In the genomic region with DNA sequence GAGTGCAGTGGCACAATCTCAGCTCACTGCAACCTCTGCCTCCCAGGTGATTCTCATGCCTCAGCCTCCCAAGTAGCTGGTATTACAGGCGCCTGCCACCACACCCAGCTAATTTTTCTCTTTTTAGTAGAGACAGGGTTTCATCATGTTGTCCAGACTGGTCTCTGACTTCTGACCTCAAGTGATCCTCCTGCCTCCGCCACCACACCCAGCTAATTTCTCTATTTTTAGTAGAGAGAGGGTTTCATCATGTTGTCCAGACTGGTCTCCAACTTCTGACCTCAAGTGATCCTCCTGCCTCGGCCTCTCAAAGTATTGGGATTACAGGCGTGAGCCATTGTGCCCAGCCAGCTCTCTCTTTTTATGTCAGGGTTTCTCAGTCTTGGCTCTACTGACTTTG, we compare ENCODE assay signal across 14 cellular contexts. TPM values are rescaled to one million over a fixed set of nuclear protein-coding genes. Genes with fewer than 3 reads are reported as not detected.
"Had no signal": no experiment of that assay in that cellular context is flagged by ENCODE, and none has a peak within 500 bp of the region (broad histone marks: within the 10 kb centered on the region; RNA-seq: fewer than 3 reads in every experiment).

No MANE protein-coding gene starts in this region.

RNA-seq across cellular contexts. Expression of a gene that starts 10.6 kb away (rescaled TPM):
- total RNA-seq: activated B cell treated with CpG ODN at 0.5 μM for 24 hours; activated CD4-positive, alpha-beta memory T cell treated with anti-CD3 and anti-CD28 coated beads for 36 hours; activated CD4-positive, alpha-beta memory T cell treated with anti-CD3 and anti-CD28 coated beads, Interleukin-2, amount 10 ng/mL, durations not matched to agents 7 days and 5 days; activated CD4-positive, alpha-beta T cell treated with anti-CD3 and anti-CD28 coated beads for 36 hours; activated CD4-positive, alpha-beta T cell treated with anti-CD3 and anti-CD28 coated beads, Interleukin-2, amount 10 ng/mL, durations not matched to agents 24 days and 14 days; activated CD4-positive, alpha-beta T cell treated with anti-CD3 and anti-CD28 coated beads, Interleukin-2, amount 10 ng/mL, durations not matched to agents 7 days and 5 days; activated CD8-positive, alpha-beta memory T cell treated with anti-CD3 and anti-CD28 coated beads for 36 hours; activated CD8-positive, alpha-beta memory T cell treated with anti-CD3 and anti-CD28 coated beads, Interleukin-2, amount 10 ng/mL, durations not matched to agents 7 days and 5 days; activated CD8-positive, alpha-beta T cell treated with anti-CD3 and anti-CD28 coated beads for 36 hours; activated CD8-positive, alpha-beta T cell treated with anti-CD3 and anti-CD28 coated beads, Interleukin-2, amount 10 ng/mL, durations not matched to agents 7 days and 5 days; T-cell; T-helper 1 cell treated with Interleukin-12 subunit alpha and Interleukin-12 subunit beta and Interleukin-4 antibody, amounts not matched to agents 30 ng/mL and 1 ng/mL, for 36 hours; T-helper 17 cell; T-helper 2 cell treated with Interferon-gamma antibody and Interleukin-4, amounts not matched to agents 100 ng/mL and 5 ng/mL, for 36 hours had no signal

RNA-seq across cellular contexts. Expression of a gene that starts 28.1 kb away (rescaled TPM):
- total RNA-seq: activated B cell treated with CpG ODN at 0.5 μM for 24 hours; activated CD4-positive, alpha-beta memory T cell treated with anti-CD3 and anti-CD28 coated beads for 36 hours; activated CD4-positive, alpha-beta memory T cell treated with anti-CD3 and anti-CD28 coated beads, Interleukin-2, amount 10 ng/mL, durations not matched to agents 7 days and 5 days; activated CD4-positive, alpha-beta T cell treated with anti-CD3 and anti-CD28 coated beads for 36 hours; activated CD4-positive, alpha-beta T cell treated with anti-CD3 and anti-CD28 coated beads, Interleukin-2, amount 10 ng/mL, durations not matched to agents 24 days and 14 days; activated CD4-positive, alpha-beta T cell treated with anti-CD3 and anti-CD28 coated beads, Interleukin-2, amount 10 ng/mL, durations not matched to agents 7 days and 5 days; activated CD8-positive, alpha-beta memory T cell treated with anti-CD3 and anti-CD28 coated beads for 36 hours; activated CD8-positive, alpha-beta memory T cell treated with anti-CD3 and anti-CD28 coated beads, Interleukin-2, amount 10 ng/mL, durations not matched to agents 7 days and 5 days; activated CD8-positive, alpha-beta T cell treated with anti-CD3 and anti-CD28 coated beads for 36 hours; activated CD8-positive, alpha-beta T cell treated with anti-CD3 and anti-CD28 coated beads, Interleukin-2, amount 10 ng/mL, durations not matched to agents 7 days and 5 days; T-cell; T-helper 1 cell treated with Interleukin-12 subunit alpha and Interleukin-12 subunit beta and Interleukin-4 antibody, amounts not matched to agents 30 ng/mL and 1 ng/mL, for 36 hours; T-helper 17 cell; T-helper 2 cell treated with Interferon-gamma antibody and Interleukin-4, amounts not matched to agents 100 ng/mL and 5 ng/mL, for 36 hours had no signal

RNA-seq across cellular contexts. Expression of a gene that starts 31.7 kb away (rescaled TPM):
- total RNA-seq: activated B cell treated with CpG ODN at 0.5 μM for 24 hours; activated CD4-positive, alpha-beta memory T cell treated with anti-CD3 and anti-CD28 coated beads for 36 hours; activated CD4-positive, alpha-beta memory T cell treated with anti-CD3 and anti-CD28 coated beads, Interleukin-2, amount 10 ng/mL, durations not matched to agents 7 days and 5 days; activated CD4-positive, alpha-beta T cell treated with anti-CD3 and anti-CD28 coated beads for 36 hours; activated CD4-positive, alpha-beta T cell treated with anti-CD3 and anti-CD28 coated beads, Interleukin-2, amount 10 ng/mL, durations not matched to agents 24 days and 14 days; activated CD4-positive, alpha-beta T cell treated with anti-CD3 and anti-CD28 coated beads, Interleukin-2, amount 10 ng/mL, durations not matched to agents 7 days and 5 days; activated CD8-positive, alpha-beta memory T cell treated with anti-CD3 and anti-CD28 coated beads for 36 hours; activated CD8-positive, alpha-beta memory T cell treated with anti-CD3 and anti-CD28 coated beads, Interleukin-2, amount 10 ng/mL, durations not matched to agents 7 days and 5 days; activated CD8-positive, alpha-beta T cell treated with anti-CD3 and anti-CD28 coated beads for 36 hours; activated CD8-positive, alpha-beta T cell treated with anti-CD3 and anti-CD28 coated beads, Interleukin-2, amount 10 ng/mL, durations not matched to agents 7 days and 5 days; T-cell; T-helper 1 cell treated with Interleukin-12 subunit alpha and Interleukin-12 subunit beta and Interleukin-4 antibody, amounts not matched to agents 30 ng/mL and 1 ng/mL, for 36 hours; T-helper 17 cell; T-helper 2 cell treated with Interferon-gamma antibody and Interleukin-4, amounts not matched to agents 100 ng/mL and 5 ng/mL, for 36 hours had no signal

RNA-seq across cellular contexts. Expression of a gene that starts 38.4 kb away (rescaled TPM):
- total RNA-seq: activated B cell treated with CpG ODN at 0.5 μM for 24 hours; activated CD4-positive, alpha-beta memory T cell treated with anti-CD3 and anti-CD28 coated beads for 36 hours; activated CD4-positive, alpha-beta memory T cell treated with anti-CD3 and anti-CD28 coated beads, Interleukin-2, amount 10 ng/mL, durations not matched to agents 7 days and 5 days; activated CD4-positive, alpha-beta T cell treated with anti-CD3 and anti-CD28 coated beads for 36 hours; activated CD4-positive, alpha-beta T cell treated with anti-CD3 and anti-CD28 coated beads, Interleukin-2, amount 10 ng/mL, durations not matched to agents 24 days and 14 days; activated CD4-positive, alpha-beta T cell treated with anti-CD3 and anti-CD28 coated beads, Interleukin-2, amount 10 ng/mL, durations not matched to agents 7 days and 5 days; activated CD8-positive, alpha-beta memory T cell treated with anti-CD3 and anti-CD28 coated beads for 36 hours; activated CD8-positive, alpha-beta memory T cell treated with anti-CD3 and anti-CD28 coated beads, Interleukin-2, amount 10 ng/mL, durations not matched to agents 7 days and 5 days; activated CD8-positive, alpha-beta T cell treated with anti-CD3 and anti-CD28 coated beads for 36 hours; activated CD8-positive, alpha-beta T cell treated with anti-CD3 and anti-CD28 coated beads, Interleukin-2, amount 10 ng/mL, durations not matched to agents 7 days and 5 days; T-helper 1 cell treated with Interleukin-12 subunit alpha and Interleukin-12 subunit beta and Interleukin-4 antibody, amounts not matched to agents 30 ng/mL and 1 ng/mL, for 36 hours; T-helper 17 cell; T-helper 2 cell treated with Interferon-gamma antibody and Interleukin-4, amounts not matched to agents 100 ng/mL and 5 ng/mL, for 36 hours had no signal

RNA-seq across cellular contexts. Expression of a gene that starts 57.4 kb away (rescaled TPM):
- total RNA-seq: activated B cell treated with CpG ODN at 0.5 μM for 24 hours; activated CD8-positive, alpha-beta T cell treated with anti-CD3 and anti-CD28 coated beads, Interleukin-2, amount 10 ng/mL, durations not matched to agents 7 days and 5 days; T-helper 2 cell treated with Interferon-gamma antibody and Interleukin-4, amounts not matched to agents 100 ng/mL and 5 ng/mL, for 36 hours had no signal
